8 cellular contexts compared by ENCODE assay signal in genomic region chr16:76278976-76279375, GRCh38. TPM values are rescaled to one million over a fixed set of nuclear protein-coding genes. Genes with fewer than 3 reads are reported as not detected.
DNase-seq lines count a peak whose midpoint lies in the region; ATAC-seq and TF ChIP-seq lines count a peak whose summit lies in the region.

No MANE protein-coding gene starts in this region.

- H3K18ac ChIP-seq in H9 (ENCODE audit: insufficient read length, low read depth, low read length): no peak overlapping the region

- no peak overlapping the region for H3K4ac ChIP-seq in H9 (ENCODE audit: low read depth, low read length)

- H4K8ac ChIP-seq in H9 (replicated peaks; ENCODE audit: insufficient read length, low read depth, low read length): no peak overlapping the region

- H2BK5ac ChIP-seq in H9 (ENCODE audit: insufficient read length, low read length): no peak overlapping the region

- no peak overlapping the region for H2BK15ac ChIP-seq in H9 (ENCODE audit: low read depth, low read length)

- H3K4me2 ChIP-seq in H9 (ENCODE audit: insufficient read depth, insufficient read length, low read length): no peak overlapping the region

- no peak overlapping the region for H3K23ac ChIP-seq in H9 (ENCODE audit: insufficient read length, low read depth, low read length)

- no peak overlapping the region for H2BK12ac ChIP-seq in H9 (ENCODE audit: insufficient read length, low read depth, low read length)

- peaks cover 4% of the 10 kb centered on the region for H3K23me2 ChIP-seq in H9 (ENCODE audit: insufficient read length, low read depth, low read length, poor library complexity, severe bottlenecking)

- DNase-seq in Ammon's horn (ENCODE audit: low spot score) (peak; percentile 79), H9 (no peak), NCI-H82 treated with DMSO at 0.1 percent for 48 hours (lab: John Stamatoyannopoulos, UW; ENCODE audit: unreplicated experiment) (peak; percentile 79), fibroblast of the conjunctiva (ENCODE audit: low read depth) (peak; percentile 63), occipital lobe (lab: John Stamatoyannopoulos, UW) (no peak), GF-D8 (lab: John Stamatoyannopoulos, UW) (no peak)

- no peak overlapping the region for H3T11ph ChIP-seq in H9 (ENCODE audit: low read length)

- no peak overlapping the region for H3K27ac Mint-ChIP-seq in H9
- no peak overlapping the region for H3K27ac Mint-ChIP-seq in activated T-helper 17 cell treated with anti-CD3 and anti-CD28 coated beads, Interleukin-2, amount 50 U/mL, for 72 hours

- H3K36me3 Mint-ChIP-seq in H9 (ENCODE audit: insufficient read depth in 1 of 3, low read depth in 3 of 3): no peaks in the 10 kb centered on the region
- H3K36me3 Mint-ChIP-seq in activated T-helper 17 cell treated with anti-CD3 and anti-CD28 coated beads, Interleukin-2, amount 50 U/mL, for 72 hours (ENCODE audit: low read depth): no peaks in the 10 kb centered on the region

- no peak overlapping the region for H2BK20ac ChIP-seq in H9 (ENCODE audit: low read depth, low read length, poor library complexity, severe bottlenecking)

- no peak overlapping the region for H2BK120ac ChIP-seq in H9 (ENCODE audit: low read depth, low read length, poor library complexity, severe bottlenecking)

- H3K27me3 ChIP-seq in H9 (ENCODE audit: insufficient read depth, low read length): no peaks in the 10 kb centered on the region

- no peaks in the 10 kb centered on the region for H3K9me3 ChIP-seq in H9 (ENCODE audit: control insufficient read depth, low read depth, low read length)

- H4K5ac ChIP-seq in H9 (ENCODE audit: insufficient read length, low read depth, low read length): no peak overlapping the region

- H3K56ac ChIP-seq in H9 (ENCODE audit: insufficient read length, low read depth, low read length): no peak overlapping the region

- no peaks in the 10 kb centered on the region for H3K79me1 ChIP-seq in H9 (ENCODE audit: insufficient read depth, low read depth, low read length, poor library complexity, severe bottlenecking)

- peak; percentile 72 for TF ChIP-seq CTCF in H9 (conservative IDR thresholded peaks at IDR 0.05)

- H4K91ac ChIP-seq in H9 (ENCODE audit: insufficient read length, low read depth, low read length): no peak overlapping the region

- H3K9me3 Mint-ChIP-seq in H9: no peaks in the 10 kb centered on the region; a peak in 1 of 5 replicates
- no peaks in the 10 kb centered on the region for H3K9me3 Mint-ChIP-seq in activated T-helper 17 cell treated with anti-CD3 and anti-CD28 coated beads, Interleukin-2, amount 50 U/mL, for 72 hours

- no peak overlapping the region for H2AK5ac ChIP-seq in H9 (ENCODE audit: insufficient read length, low read length)

- no peak for ATAC-seq in activated T-helper 17 cell treated with anti-CD3 and anti-CD28 coated beads, Interleukin-2, amount 50 U/mL, for 72 hours (replicated peaks)
- no peak for ATAC-seq in HG02840 (IDR thresholded peaks at IDR 0.05; ENCODE audit: low FRiP score, unreplicated experiment)

- no peak overlapping the region for H3K4me3 Mint-ChIP-seq in H9
- H3K4me3 Mint-ChIP-seq in activated T-helper 17 cell treated with anti-CD3 and anti-CD28 coated beads, Interleukin-2, amount 50 U/mL, for 72 hours: no peak overlapping the region

- no peak overlapping the region for H3K9ac ChIP-seq in H9 (ENCODE audit: extremely low read depth, insufficient read length, low read length)

- no peaks in the 10 kb centered on the region for H4K20me1 ChIP-seq in H9 (ENCODE audit: control insufficient read depth, insufficient read depth, insufficient read length)

- no peaks in the 10 kb centered on the region for H3K79me2 ChIP-seq in H9 (ENCODE audit: insufficient read depth, low read length)

- no peak overlapping the region for H3K14ac ChIP-seq in H9 (ENCODE audit: insufficient read depth, low read length)

- peaks cover 34% of the 10 kb centered on the region for H3K27me3 Mint-ChIP-seq in H9 (ENCODE audit: low read depth)
- no peaks in the 10 kb centered on the region for H3K27me3 Mint-ChIP-seq in activated T-helper 17 cell treated with anti-CD3 and anti-CD28 coated beads, Interleukin-2, amount 50 U/mL, for 72 hours

- H3K4me1 Mint-ChIP-seq in H9: peaks cover 6 to 10% of the 10 kb centered on the region in 2 experiments; a peak in 3 of 4 replicates
- H3K4me1 Mint-ChIP-seq in activated T-helper 17 cell treated with anti-CD3 and anti-CD28 coated beads, Interleukin-2, amount 50 U/mL, for 72 hours: no peaks in the 10 kb centered on the region

- no peaks in the 10 kb centered on the region; the same call in 1 of the 2 replicates for H3K4me1 ChIP-seq in H9 (ENCODE audit: insufficient read depth, low read length)

- no peak overlapping the region for H3K27ac ChIP-seq in H9 (ENCODE audit: insufficient read length, low read depth, low read length)

- H2AFZ ChIP-seq in H9 (ENCODE audit: low read length): no peak overlapping the region

RNA-seq across cellular contexts. Expression of gene CNTNAP4, which starts 1.8 kb away (rescaled TPM):
- total RNA-seq in H9 (2021) (not detected in 2 replicates), occipital lobe (31.7 TPM)
- total RNA-seq in activated T-helper 17 cell treated with anti-CD3 and anti-CD28 coated beads, Interleukin-2, amount 50 U/mL, for 72 hours: not detected

Comparison
In these comparisons a context has a peak if more than half of its experiments do, and no peak if none do; other contexts are left out.
1. DNase-seq: peak in Ammon's horn (single experiment), NCI-H82 treated with DMSO at 0.1 percent for 48 hours (single experiment) and fibroblast of the conjunctiva (single experiment); none in H9 (single experiment), occipital lobe (single experiment) and GF-D8 (single experiment).
2. RNA of gene CNTNAP4, which starts 1.8 kb away (total RNA-seq): 31.7 TPM in occipital lobe (single experiment); not detected in H9 and not detected in activated T-helper 17 cell treated with anti-CD3 and anti-CD28 coated beads, Interleukin-2, amount 50 U/mL, for 72 hours; every median in the first group is over 10 times any median in the second.